Comparison of ENCODE assay signal across 17 cellular contexts in genomic region chr20:9130407-9130995, GRCh38.
A peak's percentile ranks its signal among the peaks of the same experiment; 100 is the strongest.
DNase-seq lines count a peak whose midpoint lies in the region; ATAC-seq and TF ChIP-seq lines count a peak whose summit lies in the region.
"Had no signal": no experiment of that assay in that cellular context is flagged by ENCODE, and none has a peak within 500 bp of the region (broad histone marks: within the 10 kb centered on the region; RNA-seq: fewer than 3 reads in every experiment).

No MANE protein-coding gene starts in this region.

- no peak overlapping the region for H3K4me3 ChIP-seq in fibroblast of mammary gland (ENCODE audit: control insufficient read depth, low read depth, low read length)
- H3K4me3 ChIP-seq: SJSA1 had no signal

- H3K4me1 Mint-ChIP-seq in HFFc6 (ENCODE audit: low read depth) (peaks cover 49% of the 10 kb centered on the region), chondrocyte (ENCODE audit: low read depth) (peaks cover 28% of the 10 kb centered on the region)
- H3K4me1 Mint-ChIP-seq: B cell; CD4-positive, CD25-positive, alpha-beta regulatory T cell had no signal

- H3K9me3 Mint-ChIP-seq in HFFc6 (peaks cover 20% of the 10 kb centered on the region), chondrocyte (ENCODE audit: low read depth) (peaks cover 10% of the 10 kb centered on the region)

- TF ChIP-seq CTCF in HFFc6 (IDR thresholded peaks at IDR 0.05), result no peak
- no peak for TF ChIP-seq CTCF in fibroblast of mammary gland (conservative IDR thresholded peaks at IDR 0.05; ENCODE audit: control insufficient read depth, insufficient read depth, low read depth, low read length)
- TF ChIP-seq CTCF in GM13977 (IDR thresholded peaks at IDR 0.05; ENCODE audit: extremely low read depth, insufficient read depth, missing control alignments), result no peak
- TF ChIP-seq CTCF in chondrocyte (IDR thresholded peaks at IDR 0.05), result no peak

- H3K27me3 Mint-ChIP-seq in HFFc6 (ENCODE audit: insufficient read depth) (no peaks in the 10 kb centered on the region; the same call in 1 of the 2 replicates), chondrocyte (ENCODE audit: low read depth) (no peaks in the 10 kb centered on the region)
- H3K27me3 Mint-ChIP-seq: B cell; CD4-positive, CD25-positive, alpha-beta regulatory T cell had no signal

- H3K36me3 Mint-ChIP-seq in HFFc6 (ENCODE audit: low read depth), result peaks cover 65% of the 10 kb centered on the region
- H3K36me3 Mint-ChIP-seq in chondrocyte (ENCODE audit: low read depth), result peaks cover 5% of the 10 kb centered on the region
- H3K36me3 Mint-ChIP-seq: CD4-positive, CD25-positive, alpha-beta regulatory T cell had no signal

- in situ Hi-C loops in GM13977 (cut with MboI; ENCODE audit: low pct_unique_long_range_greater_than_20kb, low sequenced_read_pairs, unreplicated experiment), result no loop called here

- H3K27ac Mint-ChIP-seq in HFFc6 (0 out of 2 replicates have a peak overlapping the region, but pooled peaks have one; percentile 14), chondrocyte (ENCODE audit: unreplicated experiment) (no peak overlapping the region)
- H3K27ac Mint-ChIP-seq: B cell; CD4-positive, CD25-positive, alpha-beta regulatory T cell had no signal

- no peak overlapping the region for H3K4me3 Mint-ChIP-seq in HFFc6
- no peak overlapping the region for H3K4me3 Mint-ChIP-seq in chondrocyte (ENCODE audit: unreplicated experiment)
- H3K4me3 Mint-ChIP-seq: B cell; CD4-positive, CD25-positive, alpha-beta regulatory T cell had no signal

- peak; percentile 82 for ATAC-seq in SK-N-SH treated with all-trans-retinoic acid at 6 μM for 48 hours

- peak; percentile 9 for DNase-seq in HFFc6
- DNase-seq in fibroblast of mammary gland (ENCODE audit: low read depth), result peak; percentile 23
- peak; percentile 48 for DNase-seq in left kidney (ENCODE audit: low read depth, low spot score)
- DNase-seq in GM13977 (ENCODE audit: low spot score), result no peak
- DNase-seq in activated T-cell treated with anti-CD3 and anti-CD28 coated beads for 4 hours, result no peak
- DNase-seq in amygdala (lab: John Stamatoyannopoulos, UW), result no peak
- DNase-seq in chondrocyte (ENCODE audit: low spot score), result no peak
- DNase-seq: CD4-positive, CD25-positive, alpha-beta regulatory T cell; Karpas-422; MM.1S; NCI-H1105 treated with DMSO at 0.1 percent for 48 hours; NCI-H187; NCI-H345; NCI-H526 treated with DMSO at 0.1 percent for 48 hours had no signal

TF ChIP-seq in SK-N-SH treated with all-trans-retinoic acid at 6 μM for 48 hours, 23 proteins besides CTCF, POLR2A, EP300 and RAD21:
- TF ChIP-seq BACH2 (CRISPR knock-in tag; IDR thresholded peaks at IDR 0.05; ENCODE audit: borderline replicate concordance) (no peak), ISL1 (CRISPR knock-in tag; IDR thresholded peaks at IDR 0.05) (peak; percentile 42)

Comparison
In these comparisons a context has a peak if more than half of its experiments do, and no peak if none do; other contexts are left out.
1. DNase-seq: peak in HFFc6 (single experiment), fibroblast of mammary gland (single experiment) and left kidney (single experiment); none in GM13977 (single experiment), activated T-cell treated with anti-CD3 and anti-CD28 coated beads for 4 hours (single experiment), amygdala (0 of 56) and chondrocyte (single experiment).